16 cellular contexts compared by ENCODE assay signal in genomic region chr5:150764530-150764929, GRCh38. TPM values are rescaled to one million over a fixed set of nuclear protein-coding genes. Genes with fewer than 3 reads are reported as not detected.
DNase-seq lines count a peak whose midpoint lies in the region; ATAC-seq and TF ChIP-seq lines count a peak whose summit lies in the region.
"Had no signal": no experiment of that assay in that cellular context is flagged by ENCODE, and none has a peak within 500 bp of the region (broad histone marks: within the 10 kb centered on the region; RNA-seq: fewer than 3 reads in every experiment).

No MANE protein-coding gene starts in this region.

- WGBS in mesenchymal stem cell, result 90% methylated on average over 2 of the region's 2 CpGs
- WGBS in upper lobe of left lung, 2 donors, result 65 to 67% methylated on average over 2 of the region's 2 CpGs

- H3K4me3 ChIP-seq in mesenchymal stem cell (ENCODE audit: insufficient read depth in 1 of 2, low read depth in 1 of 2, low read length in 2 of 2) (no peak overlapping the region), upper lobe of left lung (no peak overlapping the region)
- H3K4me3 ChIP-seq: MG63, right lobe of liver had no signal

- H3K27ac ChIP-seq in mesenchymal stem cell (ENCODE audit: low read length, poor library complexity, severe bottlenecking) (no peak overlapping the region), upper lobe of left lung (peak overlapping the region; percentile 63 to 79 (median 77))

- H3K27me3 Mint-ChIP-seq in activated CD8-positive, alpha-beta memory T cell treated with anti-CD3 and anti-CD28 coated beads, Interleukin-2, amount 10 ng/mL, durations not matched to agents 7 days and 5 days, result no peaks in the 10 kb centered on the region
- H3K27me3 Mint-ChIP-seq in activated naive CD8-positive, alpha-beta T cell treated with anti-CD3 and anti-CD28 coated beads, Interleukin-2, amount 50 U/mL, for 24 hours, result no peaks in the 10 kb centered on the region
- peaks cover 2% of the 10 kb centered on the region; the same call in 1 of the 2 replicates for H3K27me3 Mint-ChIP-seq in HFFc6 (ENCODE audit: insufficient read depth)
- H3K27me3 Mint-ChIP-seq: activated T-helper 17 cell treated with anti-CD3 and anti-CD28 coated beads, Interleukin-2, amount 50 U/mL, for 72 hours; stimulated activated naive CD8-positive, alpha-beta T cell treated with anti-CD3 and anti-CD28 coated beads, Interleukin-15, Interleukin-2, amounts not matched to agents 100 ng/mL and 50 ng/mL, for 24 hours; T-cell had no signal

- peaks cover 12% of the 10 kb centered on the region for H3K36me3 Mint-ChIP-seq in activated CD8-positive, alpha-beta memory T cell treated with anti-CD3 and anti-CD28 coated beads, Interleukin-2, amount 10 ng/mL, durations not matched to agents 7 days and 5 days
- H3K36me3 Mint-ChIP-seq in activated naive CD8-positive, alpha-beta T cell treated with anti-CD3 and anti-CD28 coated beads, Interleukin-2, amount 50 U/mL, for 24 hours (ENCODE audit: low read depth), result no peaks in the 10 kb centered on the region
- no peaks in the 10 kb centered on the region for H3K36me3 Mint-ChIP-seq in HFFc6 (ENCODE audit: low read depth)
- H3K36me3 Mint-ChIP-seq: T-cell had no signal

- H3K27me3 ChIP-seq in mesenchymal stem cell (ENCODE audit: control insufficient read depth in 1 of 2, insufficient read depth in 1 of 2, low read length in 2 of 2), result no peaks in the 10 kb centered on the region
- H3K27me3 ChIP-seq in upper lobe of left lung, result no peaks in the 10 kb centered on the region
- H3K27me3 ChIP-seq: MG63, right lobe of liver had no signal

- peak overlapping the region; percentile 81 for H4K8ac ChIP-seq in mesenchymal stem cell (ENCODE audit: low read length)

- H3K4me1 ChIP-seq in mesenchymal stem cell (ENCODE audit: control insufficient read depth, insufficient read depth, low read depth, low read length) (peaks cover 7% of the 10 kb centered on the region), upper lobe of left lung (peaks cover 0 to 11% (median 5%) of the 10 kb centered on the region in 4 donors)

- peak overlapping the region; percentile 78 for H4K91ac ChIP-seq in mesenchymal stem cell (ENCODE audit: low read length)

- no peak overlapping the region for H3K4me3 Mint-ChIP-seq in activated CD8-positive, alpha-beta memory T cell treated with anti-CD3 and anti-CD28 coated beads, Interleukin-2, amount 10 ng/mL, durations not matched to agents 7 days and 5 days
- no peak overlapping the region for H3K4me3 Mint-ChIP-seq in activated naive CD8-positive, alpha-beta T cell treated with anti-CD3 and anti-CD28 coated beads, Interleukin-2, amount 50 U/mL, for 24 hours
- no peak overlapping the region for H3K4me3 Mint-ChIP-seq in HFFc6
- H3K4me3 Mint-ChIP-seq: activated T-helper 17 cell treated with anti-CD3 and anti-CD28 coated beads, Interleukin-2, amount 50 U/mL, for 72 hours; nephron progenitor cell; stimulated activated naive CD8-positive, alpha-beta T cell treated with anti-CD3 and anti-CD28 coated beads, Interleukin-15, Interleukin-2, amounts not matched to agents 100 ng/mL and 50 ng/mL, for 24 hours; T-cell had no signal

- no peaks in the 10 kb centered on the region for H3K79me1 ChIP-seq in mesenchymal stem cell (replicated peaks; ENCODE audit: low read length, poor library complexity, severe bottlenecking)

- no peak overlapping the region for H3K23ac ChIP-seq in mesenchymal stem cell (ENCODE audit: low read length in 2 of 2)

- no peak for DNase-seq in activated CD8-positive, alpha-beta memory T cell treated with anti-CD3 and anti-CD28 coated beads, Interleukin-2, amount 10 ng/mL, durations not matched to agents 7 days and 5 days
- DNase-seq in activated CD8-positive, alpha-beta memory T cell treated with anti-CD3 and anti-CD28 coated beads, Interleukin-2, amount 50 U/mL, for 48 hours, result no peak
- no peak for DNase-seq in activated naive CD8-positive, alpha-beta T cell treated with anti-CD3 and anti-CD28 coated beads, Interleukin-2, amount 50 U/mL, for 24 hours
- DNase-seq in mesenchymal stem cell (no peak), upper lobe of left lung (no peak), NCI-H1694 (lab: John Stamatoyannopoulos, UW) (no peak), HFFc6 (no peak)
- DNase-seq: activated CD4-positive, alpha-beta T cell treated with anti-CD3 and anti-CD28 coated beads, Interleukin-2, amount 50 U/mL, for 1 hour; Calu3; MG63; nephron progenitor cell; right lobe of liver; T-cell had no signal

- H3K9me3 ChIP-seq in mesenchymal stem cell (ENCODE audit: control insufficient read depth, low read length) (no peaks in the 10 kb centered on the region), upper lobe of left lung (no peaks in the 10 kb centered on the region)
- H3K9me3 ChIP-seq: right lobe of liver had no signal

- no peak overlapping the region for H3K14ac ChIP-seq in mesenchymal stem cell (ENCODE audit: low read length in 2 of 2)

- peak overlapping the region; percentile 92 to 98 for H2BK12ac ChIP-seq in mesenchymal stem cell (ENCODE audit: low read length in 2 of 2)

- H2BK5ac ChIP-seq in mesenchymal stem cell (ENCODE audit: low read depth, low read length, poor library complexity, severe bottlenecking), result no peak overlapping the region

- H2BK15ac ChIP-seq in mesenchymal stem cell (ENCODE audit: low read depth, poor library complexity, severe bottlenecking), result peak overlapping the region; percentile 63

- no peak for TF ChIP-seq CTCF in upper lobe of left lung (IDR thresholded peaks at IDR 0.05)
- no peak for TF ChIP-seq CTCF in HFFc6 (IDR thresholded peaks at IDR 0.05)

- H2BK120ac ChIP-seq in mesenchymal stem cell (ENCODE audit: low read depth, low read length), result peak overlapping the region; percentile 54

- H2AFZ ChIP-seq in mesenchymal stem cell (ENCODE audit: low read depth, low read length), result no peak overlapping the region

- no peak for TF ChIP-seq EP300 in upper lobe of left lung (IDR thresholded peaks at IDR 0.05)

- H3K36me3 ChIP-seq in mesenchymal stem cell (ENCODE audit: control insufficient read depth in 1 of 2, insufficient read depth in 2 of 2, low read depth in 1 of 2, low read length in 2 of 2), result peaks cover 0 to 7% of the 10 kb centered on the region in 2 experiments
- no peaks in the 10 kb centered on the region for H3K36me3 ChIP-seq in upper lobe of left lung
- H3K36me3 ChIP-seq: MG63, right lobe of liver had no signal

- peak overlapping the region in 1 of 2 experiments; percentile 87 for H3K4ac ChIP-seq in mesenchymal stem cell (ENCODE audit: low read depth in 1 of 2, low read length in 2 of 2)

- no peak for ATAC-seq in activated CD8-positive, alpha-beta memory T cell treated with anti-CD3 and anti-CD28 coated beads, Interleukin-2, amount 10 ng/mL, durations not matched to agents 7 days and 5 days
- peak; percentile 43 for ATAC-seq in activated naive CD8-positive, alpha-beta T cell treated with anti-CD3 and anti-CD28 coated beads, Interleukin-2, amount 50 U/mL, for 24 hours
- ATAC-seq in upper lobe of left lung (ENCODE audit: low FRiP score in 2 of 2), result peak; percentile 66
- no peak for ATAC-seq in HG03175 (IDR thresholded peaks at IDR 0.05; ENCODE audit: unreplicated experiment)
- ATAC-seq: activated T-helper 17 cell treated with anti-CD3 and anti-CD28 coated beads, Interleukin-2, amount 50 U/mL, for 72 hours; T-cell had no signal

- no peak overlapping the region for H3K4me2 ChIP-seq in mesenchymal stem cell (ENCODE audit: low read length, poor library complexity, severe bottlenecking)

- H3K27ac Mint-ChIP-seq in activated CD8-positive, alpha-beta memory T cell treated with anti-CD3 and anti-CD28 coated beads, Interleukin-2, amount 10 ng/mL, durations not matched to agents 7 days and 5 days, result peak overlapping the region; percentile 35
- H3K27ac Mint-ChIP-seq in activated naive CD8-positive, alpha-beta T cell treated with anti-CD3 and anti-CD28 coated beads, Interleukin-2, amount 50 U/mL, for 24 hours, result no peak overlapping the region
- no peak overlapping the region for H3K27ac Mint-ChIP-seq in HFFc6
- H3K27ac Mint-ChIP-seq: activated T-helper 17 cell treated with anti-CD3 and anti-CD28 coated beads, Interleukin-2, amount 50 U/mL, for 72 hours; stimulated activated naive CD8-positive, alpha-beta T cell treated with anti-CD3 and anti-CD28 coated beads, Interleukin-15, Interleukin-2, amounts not matched to agents 100 ng/mL and 50 ng/mL, for 24 hours; T-cell had no signal

- no peak overlapping the region for H3K9ac ChIP-seq in mesenchymal stem cell (ENCODE audit: low read length)

- H3K4me1 Mint-ChIP-seq in activated CD8-positive, alpha-beta memory T cell treated with anti-CD3 and anti-CD28 coated beads, Interleukin-2, amount 10 ng/mL, durations not matched to agents 7 days and 5 days, result peaks cover 13% of the 10 kb centered on the region
- H3K4me1 Mint-ChIP-seq in activated naive CD8-positive, alpha-beta T cell treated with anti-CD3 and anti-CD28 coated beads, Interleukin-2, amount 50 U/mL, for 24 hours, result peaks cover 4% of the 10 kb centered on the region
- H3K4me1 Mint-ChIP-seq in HFFc6 (ENCODE audit: low read depth), result peaks cover 21% of the 10 kb centered on the region

- peaks cover 4% of the 10 kb centered on the region for H3K9me3 Mint-ChIP-seq in activated CD8-positive, alpha-beta memory T cell treated with anti-CD3 and anti-CD28 coated beads, Interleukin-2, amount 10 ng/mL, durations not matched to agents 7 days and 5 days (ENCODE audit: low read depth)
- H3K9me3 Mint-ChIP-seq in activated naive CD8-positive, alpha-beta T cell treated with anti-CD3 and anti-CD28 coated beads, Interleukin-2, amount 50 U/mL, for 24 hours, result no peaks in the 10 kb centered on the region
- no peaks in the 10 kb centered on the region for H3K9me3 Mint-ChIP-seq in HFFc6
- H3K9me3 Mint-ChIP-seq: activated T-helper 17 cell treated with anti-CD3 and anti-CD28 coated beads, Interleukin-2, amount 50 U/mL, for 72 hours; stimulated activated naive CD8-positive, alpha-beta T cell treated with anti-CD3 and anti-CD28 coated beads, Interleukin-15, Interleukin-2, amounts not matched to agents 100 ng/mL and 50 ng/mL, for 24 hours; T-cell had no signal

- H2AK5ac ChIP-seq in mesenchymal stem cell (ENCODE audit: low read length, severe bottlenecking), result no peak overlapping the region

- no peak for TF ChIP-seq POLR2A in upper lobe of left lung (IDR thresholded peaks at IDR 0.05)

- CTCF ChIA-PET in activated CD8-positive, alpha-beta memory T cell treated with anti-CD3 and anti-CD28 coated beads, Interleukin-2, amount 10 ng/mL, durations not matched to agents 7 days and 5 days (lab: Charles Lee), result interaction anchor here (1.0 to 3.3 kb wide), 2 partner anchors 14 to 204 kb away, joined by 3 to 15 read pairs; partner anchors contain the start of gene SMIM3

- H3K18ac ChIP-seq in mesenchymal stem cell (ENCODE audit: low read depth in 1 of 2, low read length in 2 of 2), result peak overlapping the region; percentile 46 to 84

RNA-seq across cellular contexts. Expression of gene DCTN4, which starts 5.7 kb away (rescaled TPM):
- total RNA-seq in activated CD8-positive, alpha-beta memory T cell treated with anti-CD3 and anti-CD28 coated beads, Interleukin-2, amount 10 ng/mL, durations not matched to agents 7 days and 5 days, result 10 to 100 TPM; 41.9 to 46.1 TPM
- 29.3 TPM for polyA plus RNA-seq in mesenchymal stem cell (2013, experiment 1 of 2)
- polyA plus RNA-seq in mesenchymal stem cell (2013, experiment 2 of 2), result 29.6 TPM
- total RNA-seq in upper lobe of left lung, result 100 to 1,000 TPM in 1 of 6 donors, 10 to 100 TPM in 5; 37.8 to 111 (median 71.4) TPM
- 10 to 100 TPM; 60.1 to 76.9 (median 68.7) TPM for total RNA-seq in HFFc6 (2021; fragmentation: NEBNext Ultra II Directional; extraction: Animal tissue kit (Norgen Biotek cat#: 25700))

RNA-seq across cellular contexts. Expression of gene SMIM3, which starts 14.0 kb away (rescaled TPM):
- 10 to 100 TPM; 22.1 to 37.5 TPM for total RNA-seq in activated CD8-positive, alpha-beta memory T cell treated with anti-CD3 and anti-CD28 coated beads, Interleukin-2, amount 10 ng/mL, durations not matched to agents 7 days and 5 days
- polyA plus RNA-seq in mesenchymal stem cell (2013, experiment 1 of 2), result 106 TPM
- polyA plus RNA-seq in mesenchymal stem cell (2013, experiment 2 of 2), result 108 TPM
- total RNA-seq in upper lobe of left lung, result 10 to 100 TPM; 20.4 to 40.0 (median 21.6) TPM
- total RNA-seq in HFFc6 (2021; fragmentation: NEBNext Ultra II Directional; extraction: Animal tissue kit (Norgen Biotek cat#: 25700)), result 10 to 100 TPM; 32.5 to 51.1 (median 37.9) TPM

Comparison
In these comparisons a context has a peak if more than half of its experiments do, and no peak if none do; other contexts are left out.
1. ATAC-seq: peak in activated naive CD8-positive, alpha-beta T cell treated with anti-CD3 and anti-CD28 coated beads, Interleukin-2, amount 50 U/mL, for 24 hours (single experiment) and upper lobe of left lung (2 of 2); none in activated CD8-positive, alpha-beta memory T cell treated with anti-CD3 and anti-CD28 coated beads, Interleukin-2, amount 10 ng/mL, durations not matched to agents 7 days and 5 days (single experiment) and HG03175 (single experiment).